In the genomic region with DNA sequence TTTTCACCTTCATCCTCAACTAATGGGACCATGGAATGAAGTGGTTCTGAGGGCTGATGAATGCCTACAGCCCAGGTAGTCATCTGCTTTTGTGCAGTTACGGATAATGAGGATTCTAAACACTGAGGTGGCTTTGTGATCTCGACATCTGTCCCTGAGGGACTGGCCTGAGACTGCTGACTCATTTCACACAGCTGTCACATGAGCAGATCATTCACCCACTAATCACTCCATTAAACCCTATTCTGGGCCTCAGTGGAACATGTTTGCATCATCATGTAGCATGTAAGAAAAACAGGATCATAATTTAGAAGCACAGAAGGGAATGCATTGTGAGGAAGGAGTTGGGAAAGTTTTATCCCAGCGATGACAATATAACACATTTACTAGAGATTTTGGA, we compare ENCODE assay signal across 14 cellular contexts.
DNase-seq lines count a peak whose midpoint lies in the region; ATAC-seq and TF ChIP-seq lines count a peak whose summit lies in the region.
"Had no signal": no experiment of that assay in that cellular context is flagged by ENCODE, and none has a peak within 500 bp of the region (broad histone marks: within the 10 kb centered on the region; RNA-seq: fewer than 3 reads in every experiment).

No MANE protein-coding gene starts in this region.

- H3K9me3 ChIP-seq in heart right ventricle (no peaks in the 10 kb centered on the region), esophagus muscularis mucosa (no peaks in the 10 kb centered on the region)

- H3K4me1 ChIP-seq in heart right ventricle (no peaks in the 10 kb centered on the region), esophagus muscularis mucosa (peaks cover 0 to 6% (median 0%) of the 10 kb centered on the region in 4 donors)

- TF ChIP-seq CTCF in GM06990 (IDR thresholded peaks at IDR 0.05; ENCODE audit: insufficient read depth, low read length, poor library complexity, severe bottlenecking) (no peak), heart right ventricle (IDR thresholded peaks at IDR 0.05) (no peak), esophagus muscularis mucosa (IDR thresholded peaks at IDR 0.05) (no peak)

- TF ChIP-seq EP300 in esophagus muscularis mucosa (IDR thresholded peaks at IDR 0.05) = no peak

- intact Hi-C loops in heart right ventricle (cut with DNase I) (no loop called here), esophagus muscularis mucosa (cut with DNase I) (no loop called here)

- DNase-seq in GM06990 (ENCODE audit: extremely low read depth, insufficient read length) (peak; percentile 28), NCI-H524 (lab: John Stamatoyannopoulos, UW) (peak; percentile 61 to 77), NCI-H2196 treated with DMSO at 0.1 percent for 48 hours (lab: John Stamatoyannopoulos, UW; ENCODE audit: unreplicated experiment) (no peak), heart right ventricle (no peak), esophagus muscularis mucosa (ENCODE audit: extremely low spot score) (no peak), ecto neural progenitor cell (ENCODE audit: low spot score) (no peak)
- DNase-seq: activated CD4-positive, alpha-beta T cell treated with anti-CD3 and anti-CD28 coated beads, Interleukin-2, amount 50 U/mL, for 1 hour; foreskin fibroblast; mesendoderm had no signal

- H3K27me3 ChIP-seq in GM06990 (replicated peaks; ENCODE audit: control insufficient read depth, insufficient read depth, low read length) = no peaks in the 10 kb centered on the region
- H3K27me3 ChIP-seq in heart right ventricle = no peaks in the 10 kb centered on the region
- no peaks in the 10 kb centered on the region for H3K27me3 ChIP-seq in esophagus muscularis mucosa

- H3K27ac ChIP-seq in heart right ventricle (no peak overlapping the region), esophagus muscularis mucosa (replicated peaks in 1 of 4) (no peak overlapping the region)
- H3K27ac ChIP-seq: skin epidermis had no signal

- TF ChIP-seq POLR2A in esophagus muscularis mucosa (IDR thresholded peaks at IDR 0.05; ENCODE audit: low read depth) = no peak

- 78 to 90% methylated on average over 3 of the region's 3 CpGs for WGBS in heart right ventricle, 2 donors
- 60% methylated on average over 3 of the region's 3 CpGs for WGBS in esophagus muscularis mucosa

- H3K36me3 ChIP-seq in GM06990 (ENCODE audit: control insufficient read depth, insufficient read depth, low read length) (no peaks in the 10 kb centered on the region), heart right ventricle (peaks cover 0 to 42% (median 0%) of the 10 kb centered on the region in 9 donors), esophagus muscularis mucosa (peaks cover 0 to 20% (median 7%) of the 10 kb centered on the region in 4 donors)

- ATAC-seq in GM19468 (IDR thresholded peaks at IDR 0.05; ENCODE audit: extremely low read depth, unreplicated experiment) (peak; percentile 56), HG03039 (IDR thresholded peaks at IDR 0.05; ENCODE audit: unreplicated experiment) (peak; percentile 83), heart right ventricle (no peak)
- ATAC-seq: K562; stimulated activated effector memory CD8-positive, alpha-beta T cell treated with anti-CD3 and anti-CD28 coated beads, Interleukin-12 subunit alpha, Interleukin-12 subunit beta, amount 100 ng/mL, for 72 hours had no signal

- no peak overlapping the region for H3K4me3 ChIP-seq in GM06990 (replicated peaks; ENCODE audit: low read depth, low read length)
- no peak overlapping the region for H3K4me3 ChIP-seq in heart right ventricle
- H3K4me3 ChIP-seq in esophagus muscularis mucosa = no peak overlapping the region
- H3K4me3 ChIP-seq: K562, skin epidermis had no signal

Comparison
In these comparisons a context has a peak if more than half of its experiments do, and no peak if none do; other contexts are left out.
1. DNase-seq: peak in GM06990 (single experiment) and NCI-H524 (2 of 2); none in NCI-H2196 treated with DMSO at 0.1 percent for 48 hours (single experiment), heart right ventricle (0 of 2), esophagus muscularis mucosa (single experiment) and ecto neural progenitor cell (single experiment).
2. ATAC-seq: peak in GM19468 (single experiment) and HG03039 (single experiment); none in heart right ventricle (0 of 8).